1 cellular context compared by ENCODE assay signal in genomic region chr19:4088065-4088679, GRCh38.
TF ChIP-seq lines count a peak whose summit lies in the region.

No MANE protein-coding gene starts in this region.

TF ChIP-seq in SK-N-SH treated with all-trans-retinoic acid at 6 μM for 48 hours, 23 proteins besides CTCF, POLR2A, EP300 and RAD21 (continued from another document):
- TF ChIP-seq TSHZ2 (CRISPR knock-in tag; IDR thresholded peaks at IDR 0.05) (no peak), CSRNP3 (CRISPR knock-in tag; IDR thresholded peaks at IDR 0.05) (no peak), RARB (CRISPR knock-in tag; IDR thresholded peaks at IDR 0.05) (no peak), ZNF70 (CRISPR knock-in tag; IDR thresholded peaks at IDR 0.05) (no peak), OSR1 (CRISPR knock-in tag; IDR thresholded peaks at IDR 0.05) (no peak), POU6F1 (CRISPR knock-in tag; IDR thresholded peaks at IDR 0.05; ENCODE audit: borderline replicate concordance, low read depth) (no peak), ZNF8 (CRISPR knock-in tag; IDR thresholded peaks at IDR 0.05) (no peak), TOX (CRISPR knock-in tag; IDR thresholded peaks at IDR 0.05; ENCODE audit: borderline replicate concordance) (no peak)
